Comparison of ENCODE assay signal across 30 cellular contexts in the genomic region with DNA sequence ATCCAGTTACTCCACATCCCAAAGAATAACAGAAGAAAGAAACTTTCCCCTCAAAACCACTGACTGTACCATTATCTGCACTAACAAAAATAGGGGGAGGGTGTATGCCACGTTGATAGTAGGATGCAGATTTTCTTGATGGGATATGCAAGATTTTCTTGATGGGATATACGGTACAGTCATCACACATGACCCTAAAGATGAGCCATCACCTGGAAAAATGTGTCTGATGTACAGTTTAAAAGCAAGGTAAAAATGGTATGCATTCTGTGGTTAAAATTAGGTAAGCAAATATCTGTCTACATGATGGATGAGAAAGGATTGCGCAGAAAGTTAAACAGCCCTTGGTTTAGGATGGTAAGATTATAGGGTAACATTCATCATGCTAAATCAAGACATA. TPM values are rescaled to one million over a fixed set of nuclear protein-coding genes. Genes with fewer than 3 reads are reported as not detected.
"Had no signal": no experiment of that assay in that cellular context is flagged by ENCODE, and none has a peak within 500 bp of the region (broad histone marks: within the 10 kb centered on the region; RNA-seq: fewer than 3 reads in every experiment).

No MANE protein-coding gene starts in this region.

- H3K36me3 ChIP-seq: heart right ventricle, lower lobe of right lung, pancreas, prostate gland, suprapubic skin, thoracic aorta, tibial artery, upper lobe of left lung had no signal

- H3K4me2 ChIP-seq: hepatocyte had no signal

- ATAC-seq: heart right ventricle; left cardiac atrium; left lobe of liver; lower lobe of right lung; mucosa of descending colon; naive thymus-derived CD8-positive, alpha-beta T cell; pancreas; right cardiac atrium; sciatic nerve had no signal

- H3K79me2 ChIP-seq: hepatocyte had no signal

- H3K4me3 ChIP-seq: heart right ventricle, hepatocyte, lower lobe of right lung, mucosa of descending colon, pancreas, prostate gland, skin epidermis, suprapubic skin, thoracic aorta, tibial artery, upper lobe of left lung had no signal

- DNase-seq: heart right ventricle; kidney glomerular epithelial cell; left cardiac atrium; lower lobe of right lung; midbrain; mucosa of descending colon; naive thymus-derived CD8-positive, alpha-beta T cell; nucleus accumbens; pancreas; retina; right cardiac atrium; stimulated activated CD4-positive, alpha-beta T cell treated with anti-CD3 and anti-CD28 coated beads, Interleukin-12 subunit alpha, Interleukin-12 subunit beta, amount 100 ng/mL, for 4 hours; stimulated activated CD4-positive, alpha-beta T cell treated with anti-CD3 and anti-CD28 coated beads, Interleukin-15, amount 100 ng/mL, for 24 hours; stimulated activated CD4-positive, alpha-beta T cell treated with anti-CD3 and anti-CD28 coated beads, Interleukin-2, amount 100 ng/mL, for 24 hours; stimulated activated CD4-positive, alpha-beta T cell treated with anti-CD3 and anti-CD28 coated beads, Interleukin-4, amount 100 ng/mL, for 1 hour; stimulated activated naive CD4-positive, alpha-beta T cell; tibial artery; upper lobe of left lung had no signal

- H3K27ac ChIP-seq: heart right ventricle, hepatocyte, lower lobe of right lung, pancreas, prostate gland, skin epidermis, suprapubic skin, thoracic aorta, tibial artery, upper lobe of left lung had no signal

- H3K27ac Mint-ChIP-seq: memory B cell; naive thymus-derived CD8-positive, alpha-beta T cell; nephron; stimulated activated naive CD8-positive, alpha-beta T cell treated with anti-CD3 and anti-CD28 coated beads, Interleukin-15, Interleukin-2, amounts not matched to agents 100 ng/mL and 50 ng/mL, for 24 hours had no signal

- H3K4me3 Mint-ChIP-seq: memory B cell; naive thymus-derived CD8-positive, alpha-beta T cell; nephron; neural crest cell; stimulated activated naive CD8-positive, alpha-beta T cell treated with anti-CD3 and anti-CD28 coated beads, Interleukin-15, Interleukin-2, amounts not matched to agents 100 ng/mL and 50 ng/mL, for 24 hours had no signal

- H3K4me1 Mint-ChIP-seq: memory B cell; naive thymus-derived CD8-positive, alpha-beta T cell had no signal

- H3K9me3 Mint-ChIP-seq: memory B cell; naive thymus-derived CD8-positive, alpha-beta T cell; nephron; neural crest cell; stimulated activated naive CD8-positive, alpha-beta T cell treated with anti-CD3 and anti-CD28 coated beads, Interleukin-15, Interleukin-2, amounts not matched to agents 100 ng/mL and 50 ng/mL, for 24 hours had no signal

- H3K4me1 ChIP-seq: lower lobe of right lung, pancreas, prostate gland had no signal

- H2AFZ ChIP-seq: hepatocyte had no signal

- H3K9me3 ChIP-seq: heart right ventricle, lower lobe of right lung, mucosa of descending colon, pancreas, prostate gland, suprapubic skin, thoracic aorta, tibial artery, upper lobe of left lung had no signal

RNA-seq across cellular contexts. Expression of gene COL23A1, which starts 8.6 kb away (rescaled TPM):
- polyA plus RNA-seq: keratinocyte had no signal
